ENCODE assay signal across 18 cellular contexts in genomic region chr4:71473541-71474240, GRCh38.
DNase-seq lines count a peak whose midpoint lies in the region; ATAC-seq and TF ChIP-seq lines count a peak whose summit lies in the region.
"Had no signal": no experiment of that assay in that cellular context is flagged by ENCODE, and none has a peak within 500 bp of the region (broad histone marks: within the 10 kb centered on the region; RNA-seq: fewer than 3 reads in every experiment).

No MANE protein-coding gene starts in this region.

- H2BK12ac ChIP-seq in neuronal stem cell (ENCODE audit: low read length): no peak overlapping the region

- no peaks in the 10 kb centered on the region for H3K27me3 ChIP-seq in IMR-90 (ENCODE audit: control insufficient read depth, insufficient read depth, low read length)
- H3K27me3 ChIP-seq in neuronal stem cell (ENCODE audit: control insufficient read depth in 3 of 3, insufficient read depth in 3 of 3, low read depth in 1 of 3, low read length in 3 of 3): no peaks in the 10 kb centered on the region
- no peaks in the 10 kb centered on the region for H3K27me3 ChIP-seq in heart left ventricle

- no peak overlapping the region for H3K4me3 ChIP-seq in AG10803 (ENCODE audit: low read length)
- no peak overlapping the region for H3K4me3 ChIP-seq in IMR-90 (ENCODE audit: insufficient read depth, low read depth, low read length)
- H3K4me3 ChIP-seq in neuronal stem cell (ENCODE audit: low read length in 2 of 2): no peak overlapping the region
- no peak overlapping the region for H3K4me3 ChIP-seq in heart left ventricle
- H3K4me3 ChIP-seq: A549 had no signal

- H3K18ac ChIP-seq in IMR-90 (ENCODE audit: low read depth, low read length): peak overlapping the region; percentile 84
- no peak overlapping the region for H3K18ac ChIP-seq in neuronal stem cell (ENCODE audit: low read length)

- H3K9me3 ChIP-seq in IMR-90 (ENCODE audit: control insufficient read depth, insufficient read depth, low read length) (no peaks in the 10 kb centered on the region), neuronal stem cell (replicated peaks in 1 of 2; ENCODE audit: control insufficient read depth in 2 of 2, insufficient read depth in 1 of 2, low read depth in 1 of 2, low read length in 2 of 2) (peaks cover 0 to 2% of the 10 kb centered on the region in 2 donors), heart left ventricle (no peaks in the 10 kb centered on the region)
- H3K9me3 ChIP-seq: A549, Caco-2 had no signal

- H3K4me2 ChIP-seq in IMR-90 (ENCODE audit: low read depth, low read length) (no peak overlapping the region), neuronal stem cell (ENCODE audit: insufficient read depth, low read length, poor library complexity, severe bottlenecking) (no peak overlapping the region)
- H3K4me2 ChIP-seq: A549 had no signal

- H3K9me1 ChIP-seq in IMR-90 (ENCODE audit: insufficient read depth, low read length): peaks cover 6% of the 10 kb centered on the region

- H3K4me1 ChIP-seq in IMR-90 (ENCODE audit: control insufficient read depth, insufficient read depth, low read length) (peaks cover 10% of the 10 kb centered on the region), neuronal stem cell (ENCODE audit: control insufficient read depth in 2 of 2, insufficient read depth in 1 of 2, low read depth in 1 of 2, low read length in 2 of 2) (peaks cover 0 to 2% of the 10 kb centered on the region in 2 donors), heart left ventricle (no peaks in the 10 kb centered on the region)
- H3K4me1 ChIP-seq: A549, Caco-2 had no signal

- H2AK5ac ChIP-seq in IMR-90 (ENCODE audit: low read depth, low read length): 0 out of 2 replicates have a peak overlapping the region, but pooled peaks have one; percentile 21
- no peak overlapping the region for H2AK5ac ChIP-seq in neuronal stem cell (ENCODE audit: low read depth, low read length)

- dilution Hi-C loops in IMR-90 (cut with HindIII; ENCODE audit: low sequenced_read_pairs, unreplicated experiment): no loop called here

- H4K5ac ChIP-seq in IMR-90 (ENCODE audit: low read depth, low read length): peak overlapping the region; percentile 22; the same call in 1 of the 2 replicates

- H3K27ac ChIP-seq in IMR-90 (ENCODE audit: insufficient read depth, low read length): peak overlapping the region; percentile 53; the same call in 1 of the 2 replicates
- H3K27ac ChIP-seq in neuronal stem cell (replicated peaks; ENCODE audit: low read length): no peak overlapping the region
- no peak overlapping the region for H3K27ac ChIP-seq in heart left ventricle
- H3K27ac ChIP-seq: A549, HL-60 had no signal

- POLR2A ChIA-PET in IMR-90 (lab: Charles Lee; ENCODE audit: unreplicated experiment): no interaction called here

- H3K27ac Mint-ChIP-seq in osteocyte (ENCODE audit: unreplicated experiment): peak overlapping the region; percentile 71
- H3K27ac Mint-ChIP-seq: B cell; CD4-positive, CD25-positive, alpha-beta regulatory T cell had no signal

- peaks cover 61% of the 10 kb centered on the region for H3K4me1 Mint-ChIP-seq in osteocyte (ENCODE audit: unreplicated experiment)
- H3K4me1 Mint-ChIP-seq: B cell; CD4-positive, CD25-positive, alpha-beta regulatory T cell had no signal

- 0 out of 2 replicates have a peak overlapping the region, but pooled peaks have one; percentile 60 for H3K14ac ChIP-seq in IMR-90 (replicated peaks; ENCODE audit: low read depth, low read length)
- no peak overlapping the region for H3K14ac ChIP-seq in neuronal stem cell (ENCODE audit: low read length)

- H2BK15ac ChIP-seq in IMR-90 (ENCODE audit: low read depth, low read length) (peak overlapping the region; percentile 35; the same call in 1 of the 3 replicates), neuronal stem cell (ENCODE audit: low read length) (no peak overlapping the region)

- H2AFZ ChIP-seq in IMR-90 (replicated peaks; ENCODE audit: low read length, poor library complexity) (no peak overlapping the region), neuronal stem cell (ENCODE audit: low read length) (no peak overlapping the region)

- in situ Hi-C loops in IMR-90 (cut with MboI; ENCODE audit: low sequenced_read_pairs): no loop called here

- H3K56ac ChIP-seq in IMR-90 (ENCODE audit: extremely low read depth, insufficient read depth, low read length): no peak overlapping the region; the same call in 1 of the 2 replicates

- H3K36me3 ChIP-seq in IMR-90 (ENCODE audit: control insufficient read depth, insufficient read depth, low read length) (peaks cover 12% of the 10 kb centered on the region), neuronal stem cell (replicated peaks in 1 of 2; ENCODE audit: control insufficient read depth in 2 of 2, insufficient read depth in 2 of 2, low read length in 2 of 2) (no peaks in the 10 kb centered on the region), heart left ventricle (peaks cover 0 to 6% (median 0%) of the 10 kb centered on the region in 9 donors)

- 0 out of 2 replicates have a peak overlapping the region, but pooled peaks have one; percentile 13 for H3K23ac ChIP-seq in IMR-90 (ENCODE audit: low read depth, low read length)
- no peak overlapping the region for H3K23ac ChIP-seq in neuronal stem cell (ENCODE audit: low read depth, low read length, poor library complexity)

- intact Hi-C loops in IMR-90 (cut with micrococcal nuclease) (loop anchor here (5.0 kb wide), 1 partner anchor 286 kb away; no protein-coding TSS in a partner anchor), heart left ventricle (cut with DNase I) (no loop called here)

- H3K36me3 Mint-ChIP-seq in osteocyte (ENCODE audit: unreplicated experiment): peaks cover 16% of the 10 kb centered on the region
- H3K36me3 Mint-ChIP-seq: CD4-positive, CD25-positive, alpha-beta regulatory T cell had no signal

- H3K27me3 Mint-ChIP-seq in osteocyte (ENCODE audit: unreplicated experiment): no peaks in the 10 kb centered on the region
- H3K27me3 Mint-ChIP-seq: B cell; CD4-positive, CD25-positive, alpha-beta regulatory T cell had no signal

- H2BK20ac ChIP-seq in IMR-90 (ENCODE audit: low read depth, low read length): peak overlapping the region; percentile 77; the same call in 1 of the 2 replicates

- H4K8ac ChIP-seq in IMR-90 (ENCODE audit: low read depth in 2 of 2, low read length in 2 of 2) (peak overlapping the region in 1 of 2 experiments; percentile 52; a peak in 2 of 4 replicates), neuronal stem cell (ENCODE audit: low read depth, low read length) (no peak overlapping the region)

- TF ChIP-seq CTCF in AG10803 (conservative IDR thresholded peaks at IDR 0.05; ENCODE audit: low read length) (no peak), IMR-90 (conservative IDR thresholded peaks at IDR 0.05; ENCODE audit: low read depth, low read length) (no peak), osteocyte (IDR thresholded peaks at IDR 0.05) (no peak), heart left ventricle (IDR thresholded peaks at IDR 0.05) (no peak)

- H3K9ac ChIP-seq in IMR-90 (ENCODE audit: low read depth, low read length): no peak overlapping the region
- no peak overlapping the region for H3K9ac ChIP-seq in neuronal stem cell (ENCODE audit: low read depth, low read length, poor library complexity)

- CTCF ChIA-PET in IMR-90 (lab: Yijun Ruan, JAX): interaction anchor here (0.6 to 0.8 kb wide), 2 partner anchors 67 to 302 kb away, joined by 4 read pairs; no protein-coding TSS in a partner anchor

- TF ChIP-seq RAD21 in IMR-90 (IDR thresholded peaks at IDR 0.05; ENCODE audit: low read length): no peak

- no peak for TF ChIP-seq POLR2A in IMR-90 (IDR thresholded peaks at IDR 0.05; ENCODE audit: low read depth, low read length)
- TF ChIP-seq POLR2A in heart left ventricle (IDR thresholded peaks at IDR 0.05): no peak

- no peaks in the 10 kb centered on the region for H4K20me1 ChIP-seq in IMR-90 (ENCODE audit: insufficient read depth, low read length)

- no peak overlapping the region for H2AK9ac ChIP-seq in IMR-90 (replicated peaks; ENCODE audit: low read depth, low read length, poor library complexity)

- H2BK120ac ChIP-seq in IMR-90 (ENCODE audit: low read depth, low read length) (peak overlapping the region; percentile 89), neuronal stem cell (ENCODE audit: low read depth, low read length) (no peak overlapping the region)

- H3K79me1 ChIP-seq in IMR-90 (ENCODE audit: low read depth in 1 of 2, low read length in 2 of 2): peaks cover 2 to 29% of the 10 kb centered on the region in 2 experiments; a peak in 2 of 4 replicates
- H3K79me1 ChIP-seq in neuronal stem cell (ENCODE audit: low read depth, low read length): no peaks in the 10 kb centered on the region

- WGBS in IMR-90 (ENCODE audit: extremely low coverage in 2 of 2, insufficient read length in 1 of 2), 2 experiments: no CpG with 5 or more reads among the region's 4 CpGs
- no CpG with 5 or more reads among the region's 4 CpGs for WGBS in neuronal stem cell (ENCODE audit: extremely low coverage in 2 of 2, insufficient read length in 2 of 2, insufficient replicate concordance in 1 of 2), 2 donors
- 65 to 91% (median 85%) methylated on average over 4 of the region's 4 CpGs for WGBS in heart left ventricle, 4 donors

- H3K9me3 Mint-ChIP-seq in osteocyte (ENCODE audit: unreplicated experiment): peaks cover 3% of the 10 kb centered on the region

- H2BK5ac ChIP-seq in IMR-90 (ENCODE audit: low read depth, low read length, poor library complexity, severe bottlenecking) (peak overlapping the region; percentile 84), neuronal stem cell (ENCODE audit: low read length) (no peak overlapping the region)

- no TSS peak for BruUV-seq in IMR-90 (replicated peaks; lab: Mats Ljungman, UMichigan)

- peak overlapping the region; percentile 45 for H4K91ac ChIP-seq in IMR-90 (ENCODE audit: insufficient read depth, low read depth, low read length)
- H4K91ac ChIP-seq in neuronal stem cell (ENCODE audit: low read depth, low read length, poor library complexity): no peak overlapping the region

- H3K4ac ChIP-seq in IMR-90 (ENCODE audit: low read depth, low read length) (peak overlapping the region; percentile 78), neuronal stem cell (ENCODE audit: low read length) (no peak overlapping the region)

- peak; percentile 43 for DNase-seq in AG10803 (ENCODE audit: low read depth)
- DNase-seq in IMR-90: no peak
- DNase-seq in dedifferentiated amniotic fluid mesenchymal stem cell (ENCODE audit: extremely low spot score): peak; percentile 57
- DNase-seq in osteocyte (ENCODE audit: extremely low spot score, unreplicated experiment): no peak
- no peak for DNase-seq in neuronal stem cell (ENCODE audit: low spot score)
- no peak for DNase-seq in activated gamma-delta T cell treated with Interleukin-2 at 50 U/mL for 16 hours
- DNase-seq in heart left ventricle: no peak
- DNase-seq: Caco-2; CD4-positive, CD25-positive, alpha-beta regulatory T cell; DMS153; MV-4-11; NCI-H1417 treated with DMSO at 0.1 percent for 48 hours; NCI-H1930; NCI-H748 treated with DMSO at 0.1 percent for 48 hours had no signal

- no peak overlapping the region for H3K4me3 Mint-ChIP-seq in osteocyte (ENCODE audit: unreplicated experiment)
- H3K4me3 Mint-ChIP-seq: B cell; CD4-positive, CD25-positive, alpha-beta regulatory T cell had no signal

- ATAC-seq in IMR-90 (ENCODE audit: low read depth) (0 out of 2 replicates have a peak, but pooled peaks have one; percentile 6), GM19035 (IDR thresholded peaks at IDR 0.05; ENCODE audit: unreplicated experiment) (no peak), heart left ventricle (no peak)
- ATAC-seq: A549 had no signal

TF ChIP-seq in IMR-90, 13 proteins besides CTCF, POLR2A, EP300 and RAD21 (continues in another document):
- TF ChIP-seq CEBPB (IDR thresholded peaks at IDR 0.05; ENCODE audit: low read depth, low read length): peak; percentile 60

Comparison
In these comparisons a context has a peak if more than half of its experiments do, and no peak if none do; other contexts are left out.
1. DNase-seq: peak in AG10803 (single experiment) and dedifferentiated amniotic fluid mesenchymal stem cell (single experiment); none in IMR-90 (single experiment), osteocyte (single experiment), neuronal stem cell (single experiment), activated gamma-delta T cell treated with Interleukin-2 at 50 U/mL for 16 hours (single experiment) and heart left ventricle (0 of 5).